15 cellular contexts compared by ENCODE assay signal in genomic region chr1:78855258-78855657, GRCh38.
DNase-seq lines count a peak whose midpoint lies in the region; ATAC-seq and TF ChIP-seq lines count a peak whose summit lies in the region.
"Had no signal": no experiment of that assay in that cellular context is flagged by ENCODE, and none has a peak within 500 bp of the region (broad histone marks: within the 10 kb centered on the region; RNA-seq: fewer than 3 reads in every experiment).

No MANE protein-coding gene starts in this region.

- H3K9me3 ChIP-seq in right cardiac atrium (ENCODE audit: control insufficient read depth, low read length) (no peaks in the 10 kb centered on the region), left ventricle myocardium inferior (replicated peaks) (no peaks in the 10 kb centered on the region)

- no peak for TF ChIP-seq CTCF in left ventricle myocardium inferior (IDR thresholded peaks at IDR 0.05; ENCODE audit: borderline replicate concordance)

- intact Hi-C loops in right cardiac atrium (cut with DNase I) = no loop called here
- intact Hi-C loops in left ventricle myocardium inferior (cut with micrococcal nuclease) = no loop called here

- H3K36me3 ChIP-seq in left ventricle myocardium inferior = no peaks in the 10 kb centered on the region
- H3K36me3 ChIP-seq: stomach had no signal

- DNase-seq in OCI-M1 (lab: John Stamatoyannopoulos, UW) = peak; percentile 48
- DNase-seq in right cardiac atrium = no peak
- no peak for DNase-seq in left ventricle myocardium inferior
- no peak for DNase-seq in middle frontal gyrus (ENCODE audit: extremely low spot score, low spot score)
- no peak for DNase-seq in inferior parietal cortex (ENCODE audit: extremely low spot score)
- DNase-seq: activated CD4-positive, alpha-beta T cell treated with anti-CD3 and anti-CD28 coated beads for 1 hour; activated gamma-delta T cell treated with Interleukin-2 at 50 U/mL for 16 hours; DMS 273 treated with DMSO at 0.1 percent for 48 hours; NCI-H2171; SHP77 treated with DMSO at 0.1 percent for 48 hours; stomach had no signal

- peak; percentile 84 for ATAC-seq in GM19025 (IDR thresholded peaks at IDR 0.05; ENCODE audit: low read depth, unreplicated experiment)
- ATAC-seq in GM21619 (IDR thresholded peaks at IDR 0.05; ENCODE audit: unreplicated experiment) = peak; percentile 97
- ATAC-seq in HG03108 (IDR thresholded peaks at IDR 0.05; ENCODE audit: unreplicated experiment) = peak; percentile 89
- no peak for ATAC-seq in right cardiac atrium
- ATAC-seq: K562 had no signal

- H3K27me3 ChIP-seq in right cardiac atrium (ENCODE audit: control insufficient read depth, insufficient read depth) (no peaks in the 10 kb centered on the region), left ventricle myocardium inferior (ENCODE audit: low read depth) (no peaks in the 10 kb centered on the region)
- H3K27me3 ChIP-seq: stomach had no signal

- H3K4me3 ChIP-seq in right cardiac atrium (ENCODE audit: low read length) = no peak overlapping the region
- no peak overlapping the region for H3K4me3 ChIP-seq in left ventricle myocardium inferior
- H3K4me3 ChIP-seq: K562, stomach had no signal

- H3K4me1 ChIP-seq in right cardiac atrium (ENCODE audit: control insufficient read depth, insufficient read depth, low read length) = no peaks in the 10 kb centered on the region
- no peaks in the 10 kb centered on the region for H3K4me1 ChIP-seq in left ventricle myocardium inferior
- H3K4me1 ChIP-seq: stomach had no signal

- H3K27ac ChIP-seq in right cardiac atrium (ENCODE audit: low read length) = no peak overlapping the region
- no peak overlapping the region for H3K27ac ChIP-seq in left ventricle myocardium inferior (replicated peaks)
- H3K27ac ChIP-seq: stomach had no signal

Comparison
In these comparisons a context has a peak if more than half of its experiments do, and no peak if none do; other contexts are left out.
1. ATAC-seq: peak in GM19025 (single experiment), GM21619 (single experiment) and HG03108 (single experiment); none in right cardiac atrium (0 of 2).